18 cellular contexts compared by ENCODE assay signal in genomic region chr21:41651830-41652229, GRCh38.
DNase-seq lines count a peak whose midpoint lies in the region; ATAC-seq, FAIRE-seq and TF ChIP-seq lines count a peak whose summit lies in the region.
"Had no signal": no experiment of that assay in that cellular context is flagged by ENCODE, and none has a peak within 500 bp of the region (broad histone marks: within the 10 kb centered on the region; RNA-seq: fewer than 3 reads in every experiment).

No MANE protein-coding gene starts in this region.

- no peak for TF ChIP-seq POLR2A in HCT116 (IDR thresholded peaks at IDR 0.05; ENCODE audit: borderline replicate concordance, extremely low read depth, insufficient read depth, insufficient read length)
- TF ChIP-seq POLR2A in K562 (conservative IDR thresholded peaks at IDR 0.05): no peak
- no peak for TF ChIP-seq POLR2A in prostate gland (IDR thresholded peaks at IDR 0.05)

- no peaks in the 10 kb centered on the region for H3K9me1 ChIP-seq in K562 (ENCODE audit: control insufficient read depth, insufficient read depth, low read length)

- H3K9me3 ChIP-seq in HCT116 (ENCODE audit: control insufficient read depth in 1 of 2, insufficient read depth in 1 of 2, low read depth in 1 of 2, low read length in 2 of 2): no peaks in the 10 kb centered on the region
- H3K9me3 ChIP-seq in K562 (replicated peaks; ENCODE audit: control insufficient read depth, insufficient read depth, low read depth, low read length): no peaks in the 10 kb centered on the region
- no peaks in the 10 kb centered on the region for H3K9me3 ChIP-seq in prostate gland
- H3K9me3 ChIP-seq: heart left ventricle, pancreas, sigmoid colon had no signal

- DNase-seq in HCT116 (ENCODE audit: low read depth, low spot score): no peak
- no peak for DNase-seq in K562 (ENCODE audit: extremely low read depth in 1 of 4, low spot score in 3 of 4)
- DNase-seq in left colon: no peak
- no peak for DNase-seq in prostate gland (ENCODE audit: low spot score)
- no peak for DNase-seq in SIG-M5 (lab: John Stamatoyannopoulos, UW)
- DNase-seq: activated CD4-positive, alpha-beta memory T cell treated with anti-CD3 and anti-CD28 coated beads, Interleukin-2, amount 10 ng/mL, durations not matched to agents 7 days and 5 days; central memory CD4-positive, alpha-beta T cell; heart left ventricle; naive B cell; NCI-H1417 treated with DMSO at 0.1 percent for 48 hours; NK-92 treated with Interleukin-12 subunit alpha and Interleukin-12 subunit beta, amount 100 ng/mL, for 24 hours; pancreas; SHP77 treated with DMSO at 0.1 percent for 48 hours; sigmoid colon; stimulated activated CD4-positive, alpha-beta T cell treated with anti-CD3 and anti-CD28 coated beads, Interleukin-2, amount 100 ng/mL, for 48 hours had no signal

- TF ChIP-seq RAD21 in HCT116 (IDR thresholded peaks at IDR 0.05; ENCODE audit: low read depth): no peak
- TF ChIP-seq RAD21 in K562 (CRISPR knock-in tag; conservative IDR thresholded peaks at IDR 0.05 in 1 of 2, IDR thresholded peaks at IDR 0.05 in 1 of 2): no peak

- no TSS peak for BruUV-seq in HCT116 (replicated peaks; lab: Mats Ljungman, UMichigan)
- no TSS peak for BruUV-seq in K562 (replicated peaks; lab: Mats Ljungman, UMichigan)

- H3K4me2 ChIP-seq in HCT116 (ENCODE audit: low read length) (no peak overlapping the region), K562 (ENCODE audit: insufficient read depth, low read length) (no peak overlapping the region)

- RAD21 ChIA-PET in HCT116 (lab: Charles Lee; ENCODE audit: low non-redundant PET in 1 of 2, low total read pairs in 2 of 2, uncharacterized antibody in 2 of 2, unreplicated experiment in 2 of 2): no interaction called here

- CTCF ChIA-PET in HCT116 (lab: Charles Lee) (no interaction called here), K562 (lab: Yijun Ruan, JAX; ENCODE audit: low intra/inter-chr PET ratio) (no interaction called here)

- peaks cover 0 to 5% of the 10 kb centered on the region in 2 experiments; a peak in 2 of 4 replicates for H3K4me1 ChIP-seq in HCT116 (ENCODE audit: control insufficient read depth in 1 of 2, insufficient read depth in 2 of 2, low read length in 2 of 2)
- no peaks in the 10 kb centered on the region for H3K4me1 ChIP-seq in K562 (replicated peaks in 1 of 2; ENCODE audit: control insufficient read depth in 2 of 2, insufficient read depth in 2 of 2, low read length in 2 of 2)
- H3K4me1 ChIP-seq in prostate gland (replicated peaks): no peaks in the 10 kb centered on the region

- peak; percentile 61 for ATAC-seq in HCT116
- ATAC-seq in K562: peak; percentile 57; the same call in 2 of the 3 replicates
- ATAC-seq in left colon: peak; percentile 66
- ATAC-seq in GM18873 (IDR thresholded peaks at IDR 0.05; ENCODE audit: low FRiP score, unreplicated experiment): no peak
- no peak for ATAC-seq in GM21723 (IDR thresholded peaks at IDR 0.05; ENCODE audit: unreplicated experiment)
- ATAC-seq: heart left ventricle had no signal

- H3K4me3 ChIP-seq in HCT116 (replicated peaks in 1 of 2; ENCODE audit: low read depth in 1 of 2, low read length in 2 of 2) (no peak overlapping the region), K562 (no peak overlapping the region), prostate gland (no peak overlapping the region)
- H3K4me3 ChIP-seq: heart left ventricle, pancreas, sigmoid colon had no signal

- intact Hi-C loops in HCT116 (cut with micrococcal nuclease): no loop called here
- intact Hi-C loops in K562 (cut with micrococcal nuclease): no loop called here
- intact Hi-C loops in left colon (cut with DNase I, micrococcal nuclease): no loop called here
- intact Hi-C loops in prostate gland (cut with DNase I): no loop called here

- no peaks in the 10 kb centered on the region for H3K9me2 ChIP-seq in HCT116 (ENCODE audit: insufficient read depth)

- H3K9ac ChIP-seq in HCT116 (ENCODE audit: low read length): no peak overlapping the region
- no peak overlapping the region for H3K9ac ChIP-seq in K562 (ENCODE audit: insufficient read depth in 1 of 2, low read depth in 2 of 2, low read length in 2 of 2)

- H4K20me1 ChIP-seq in HCT116 (ENCODE audit: insufficient read depth): no peaks in the 10 kb centered on the region
- H4K20me1 ChIP-seq in K562 (replicated peaks; ENCODE audit: control insufficient read depth, insufficient read depth, low read length): no peaks in the 10 kb centered on the region; the same call in 1 of the 2 replicates

- in situ Hi-C loops in K562 (cut with MboI): no loop called here

- POLR2A ChIA-PET in HCT116 (lab: Charles Lee) (no interaction called here), K562 (lab: Yijun Ruan, JAX) (no interaction called here)

- TF ChIP-seq CTCF in C4-2B (conservative IDR thresholded peaks at IDR 0.05) (no peak), HCT116 (IDR thresholded peaks at IDR 0.05 in 2 of 3, conservative IDR thresholded peaks at IDR 0.05 in 1 of 3; ENCODE audit: borderline replicate concordance in 1 of 3, insufficient read depth in 1 of 3, low read depth in 2 of 3, low read length in 2 of 3) (no peak), K562 (IDR thresholded peaks at IDR 0.05 in 2 of 3, conservative IDR thresholded peaks at IDR 0.05 in 1 of 3; ENCODE audit: insufficient read depth in 2 of 3, low read depth in 1 of 3, low read length in 3 of 3) (no peak), prostate gland (IDR thresholded peaks at IDR 0.05) (no peak)

- under 1% methylated on average over 6 of the region's 6 CpGs for WGBS in K562 (ENCODE audit: insufficient coverage, low coverage, missing lambda C conversion rate)
- WGBS in prostate gland: 65% methylated on average over 6 of the region's 6 CpGs

- H3K36me3 ChIP-seq in HCT116 (ENCODE audit: control insufficient read depth in 1 of 2, insufficient read depth in 2 of 2, low read length in 2 of 2) (no peaks in the 10 kb centered on the region), K562 (ENCODE audit: control insufficient read depth, insufficient read depth, low read length) (no peaks in the 10 kb centered on the region), prostate gland (no peaks in the 10 kb centered on the region)
- H3K36me3 ChIP-seq: heart left ventricle, pancreas, sigmoid colon had no signal

- no peak for FAIRE-seq in K562 (lab: Jason Lieb, UNC)
- FAIRE-seq: pancreas had no signal

- TF ChIP-seq EP300 in K562 (IDR thresholded peaks at IDR 0.05; ENCODE audit: low read length): no peak

- H3K27ac ChIP-seq in C4-2B (peak overlapping the region; percentile 59), HCT116 (ENCODE audit: low read depth, low read length) (no peak overlapping the region), K562 (ENCODE audit: extremely low read depth, low read depth, low read length) (no peak overlapping the region), prostate gland (peak overlapping the region in 1 of 2 donors; percentile 42)
- H3K27ac ChIP-seq: heart left ventricle, sigmoid colon had no signal

- H3K79me2 ChIP-seq in HCT116 (ENCODE audit: insufficient read depth, low read length): no peaks in the 10 kb centered on the region
- H3K79me2 ChIP-seq in K562 (ENCODE audit: control insufficient read depth, insufficient read depth, low read length): no peaks in the 10 kb centered on the region

- H3K27me3 ChIP-seq in HCT116 (ENCODE audit: insufficient read depth, low read length) (no peaks in the 10 kb centered on the region), K562 (ENCODE audit: control insufficient read depth in 2 of 2, insufficient read depth in 2 of 2, low read length in 2 of 2) (peaks cover 25 to 43% of the 10 kb centered on the region in 2 experiments), prostate gland (replicated peaks; ENCODE audit: insufficient read depth) (no peaks in the 10 kb centered on the region)
- H3K27me3 ChIP-seq: pancreas, sigmoid colon had no signal

- H2AFZ ChIP-seq in HCT116 (ENCODE audit: low read depth, low read length, poor library complexity, severe bottlenecking) (no peak overlapping the region), K562 (ENCODE audit: low read depth, low read length) (no peak overlapping the region)

TF ChIP-seq in HCT116, 20 proteins besides CTCF, POLR2A, EP300 and RAD21:
- TF ChIP-seq ZFX (IDR thresholded peaks at IDR 0.05): no peak
- TF ChIP-seq, protein P1, sequence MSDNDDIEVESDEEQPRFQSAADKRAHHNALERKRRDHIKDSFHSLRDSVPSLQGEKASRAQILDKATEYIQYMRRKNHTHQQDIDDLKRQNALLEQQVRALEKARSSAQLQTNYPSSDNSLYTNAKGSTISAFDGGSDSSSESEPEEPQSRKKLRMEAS (IDR thresholded peaks at IDR 0.05): no peak

TF ChIP-seq in K562, 482 proteins besides CTCF, POLR2A, EP300 and RAD21:
- peak; percentile 8 for TF ChIP-seq RBM25 (IDR thresholded peaks at IDR 0.05; ENCODE audit: low read depth, low read length, severe bottlenecking)
- TF ChIP-seq TCFL5 (CRISPR knock-in tag; conservative IDR thresholded peaks at IDR 0.05): no peak
- TF ChIP-seq FOXJ3 (CRISPR knock-in tag; IDR thresholded peaks at IDR 0.05): no peak
- TF ChIP-seq BRF1 (IDR thresholded peaks at IDR 0.05; ENCODE audit: borderline replicate concordance, extremely low read depth, insufficient read length): no peak

Comparison
In these comparisons a context has a peak if more than half of its experiments do, and no peak if none do; other contexts are left out.
1. ATAC-seq: peak in HCT116 (single experiment), K562 (single experiment) and left colon (single experiment); none in GM18873 (single experiment) and GM21723 (single experiment).